Comparison of ENCODE assay signal across 11 cellular contexts in genomic region chr3:87069963-87070362, GRCh38.
"Had no signal": no experiment of that assay in that cellular context is flagged by ENCODE, and none has a peak within 500 bp of the region (broad histone marks: within the 10 kb centered on the region; RNA-seq: fewer than 3 reads in every experiment).

No MANE protein-coding gene starts in this region.

- H3K36me3 ChIP-seq: cardiac muscle cell, neural progenitor cell, pancreas had no signal

- H3K9me3 ChIP-seq: pancreas had no signal

- DNase-seq: activated CD4-positive, alpha-beta T cell treated with anti-CD3 and anti-CD28 coated beads, Interleukin-2, amount 50 U/mL, for 48 hours; activated gamma-delta T cell treated with Interleukin-2 at 50 U/mL for 16 hours; activated T-cell treated with anti-CD3 and anti-CD28 coated beads, Interleukin-2, amount 50 U/mL, for 72 hours; effector CD4-positive, alpha-beta T cell; hypothalamus; kidney glomerular epithelial cell; pancreas; T-helper 17 cell had no signal

- H3K9ac ChIP-seq: neural progenitor cell had no signal

- H3K4me1 ChIP-seq: neural progenitor cell, pancreas had no signal

- H3K27ac Mint-ChIP-seq: activated T-cell treated with anti-CD3 and anti-CD28 coated beads, Interleukin-2, amount 50 U/mL, for 72 hours; neural progenitor cell; T-helper 17 cell had no signal

- H3K36me3 Mint-ChIP-seq: neural progenitor cell had no signal

- H3K27me3 ChIP-seq: cardiac muscle cell, neural progenitor cell, pancreas had no signal

- H3K27me3 Mint-ChIP-seq: T-helper 17 cell had no signal

- H3K4me2 ChIP-seq: neural progenitor cell had no signal

- H3K27ac ChIP-seq: cardiac muscle cell, neural progenitor cell, pancreas, skin epidermis had no signal

- H3K4me3 Mint-ChIP-seq: activated T-cell treated with anti-CD3 and anti-CD28 coated beads, Interleukin-2, amount 50 U/mL, for 72 hours; neural progenitor cell; T-helper 17 cell had no signal

- H3K4me3 ChIP-seq: cardiac muscle cell, neural progenitor cell, pancreas, skin epidermis had no signal

- H3K9me3 Mint-ChIP-seq: activated T-cell treated with anti-CD3 and anti-CD28 coated beads, Interleukin-2, amount 50 U/mL, for 72 hours; neural progenitor cell had no signal

- H3K4me1 Mint-ChIP-seq: neural progenitor cell, T-helper 17 cell had no signal

- H2AFZ ChIP-seq: neural progenitor cell had no signal
